ENCODE assay signal across 1 cellular context in the genomic region with DNA sequence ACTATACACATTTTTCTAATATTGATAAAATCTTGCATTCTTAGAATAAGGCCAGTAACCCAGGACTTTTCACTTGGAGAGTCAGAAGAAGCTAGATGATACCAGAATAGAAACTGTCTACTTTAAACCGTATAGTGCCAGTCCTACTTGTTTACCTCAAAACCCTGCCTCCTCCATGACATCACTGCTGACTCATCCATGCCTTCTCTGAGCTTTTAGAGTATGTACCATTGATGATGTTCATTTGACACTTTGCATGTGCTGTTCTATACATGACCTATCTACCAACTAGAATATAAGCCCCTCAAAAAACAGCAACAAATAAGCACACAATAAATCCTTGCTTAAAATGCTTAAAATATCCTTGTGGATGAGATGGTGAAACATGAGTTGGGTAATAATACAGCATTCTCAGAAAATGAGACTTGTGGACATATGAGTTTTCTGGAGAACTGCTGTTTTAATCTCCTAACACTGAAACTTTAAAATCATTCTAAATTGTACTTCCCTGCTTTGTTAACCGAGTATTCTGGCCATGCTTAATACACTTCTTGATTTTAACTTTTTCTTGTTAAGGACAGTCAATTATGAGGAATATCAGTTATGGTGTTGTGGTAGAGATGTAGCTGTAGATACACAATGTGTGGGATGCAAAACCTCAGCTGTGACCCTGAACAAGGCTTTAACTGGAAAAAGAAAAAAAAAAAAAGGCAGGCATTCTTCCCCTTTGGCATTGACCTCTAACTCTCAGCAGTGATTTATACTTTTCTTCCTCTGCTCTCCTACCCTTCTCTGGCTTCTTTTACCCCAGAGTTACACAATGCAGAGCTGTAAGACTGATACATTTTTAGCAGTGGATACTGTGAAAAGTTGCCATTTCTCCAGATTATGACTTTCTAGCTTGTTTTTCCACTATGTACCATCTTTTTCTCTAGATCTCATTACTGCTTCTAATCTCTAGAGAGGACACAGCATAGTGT.
A peak's percentile ranks its signal among the peaks of the same experiment; 100 is the strongest.
TF ChIP-seq lines count a peak whose summit lies in the region.

No MANE protein-coding gene starts in this region.

TF ChIP-seq in GM12878, 131 proteins besides CTCF, POLR2A, EP300 and RAD21 (continued from another document):
- TF ChIP-seq, protein P1, sequence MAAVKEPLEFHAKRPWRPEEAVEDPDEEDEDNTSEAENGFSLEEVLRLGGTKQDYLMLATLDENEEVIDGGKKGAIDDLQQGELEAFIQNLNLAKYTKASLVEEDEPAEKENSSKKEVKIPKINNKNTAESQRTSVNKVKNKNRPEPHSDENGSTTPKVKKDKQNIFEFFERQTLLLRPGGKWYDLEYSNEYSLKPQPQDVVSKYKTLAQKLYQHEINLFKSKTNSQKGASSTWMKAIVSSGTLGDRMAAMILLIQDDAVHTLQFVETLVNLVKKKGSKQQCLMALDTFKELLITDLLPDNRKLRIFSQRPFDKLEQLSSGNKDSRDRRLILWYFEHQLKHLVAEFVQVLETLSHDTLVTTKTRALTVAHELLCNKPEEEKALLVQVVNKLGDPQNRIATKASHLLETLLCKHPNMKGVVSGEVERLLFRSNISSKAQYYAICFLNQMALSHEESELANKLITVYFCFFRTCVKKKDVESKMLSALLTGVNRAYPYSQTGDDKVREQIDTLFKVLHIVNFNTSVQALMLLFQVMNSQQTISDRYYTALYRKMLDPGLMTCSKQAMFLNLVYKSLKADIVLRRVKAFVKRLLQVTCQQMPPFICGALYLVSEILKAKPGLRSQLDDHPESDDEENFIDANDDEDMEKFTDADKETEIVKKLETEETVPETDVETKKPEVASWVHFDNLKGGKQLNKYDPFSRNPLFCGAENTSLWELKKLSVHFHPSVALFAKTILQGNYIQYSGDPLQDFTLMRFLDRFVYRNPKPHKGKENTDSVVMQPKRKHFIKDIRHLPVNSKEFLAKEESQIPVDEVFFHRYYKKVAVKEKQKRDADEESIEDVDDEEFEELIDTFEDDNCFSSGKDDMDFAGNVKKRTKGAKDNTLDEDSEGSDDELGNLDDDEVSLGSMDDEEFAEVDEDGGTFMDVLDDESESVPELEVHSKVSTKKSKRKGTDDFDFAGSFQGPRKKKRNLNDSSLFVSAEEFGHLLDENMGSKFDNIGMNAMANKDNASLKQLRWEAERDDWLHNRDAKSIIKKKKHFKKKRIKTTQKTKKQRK (IDR thresholded peaks at IDR 0.05; ENCODE audit: low read depth, low read length): no peak
- TF ChIP-seq ATF2 (IDR thresholded peaks at IDR 0.05; ENCODE audit: low read length) (0 out of 2 replicates have a peak, but pooled peaks have one; percentile 27), IRF4 (IDR thresholded peaks at IDR 0.05; ENCODE audit: low read depth, low read length) (no peak), FOXK2 (IDR thresholded peaks at IDR 0.05) (no peak), ZZZ3 (IDR thresholded peaks at IDR 0.05; ENCODE audit: control insufficient read depth, insufficient read length, low read depth) (no peak), LARP7 (IDR thresholded peaks at IDR 0.05) (no peak), CHD1 (IDR thresholded peaks at IDR 0.05; ENCODE audit: low read depth, low read length) (no peak), SIX5 (IDR thresholded peaks at IDR 0.05; ENCODE audit: low read depth, low read length, severe bottlenecking) (no peak), NR2C2 (IDR thresholded peaks at IDR 0.05; ENCODE audit: borderline replicate concordance, control insufficient read depth, insufficient read length, low read depth) (no peak), EED (IDR thresholded peaks at IDR 0.05; ENCODE audit: low read depth) (no peak), ZNF274 (IDR thresholded peaks at IDR 0.05; ENCODE audit: insufficient read depth, insufficient read length) (no peak), IKZF1 (conservative IDR thresholded peaks at IDR 0.05) (no peak), MYC (IDR thresholded peaks at IDR 0.05; ENCODE audit: insufficient read depth, insufficient read length, insufficient replicate concordance, low read length, severe bottlenecking) (no peak), ZBTB11 (CRISPR knock-in tag; IDR thresholded peaks at IDR 0.05) (no peak), NFYA (IDR thresholded peaks at IDR 0.05; ENCODE audit: borderline replicate concordance, low read depth, low read length) (no peak), CREB1 (IDR thresholded peaks at IDR 0.05; ENCODE audit: low read depth) (peak; percentile 90), KAT2A (conservative IDR thresholded peaks at IDR 0.05; ENCODE audit: control insufficient read depth, low read depth, low read length) (no peak), GABPA (IDR thresholded peaks at IDR 0.05; ENCODE audit: low read depth) (no peak), JUNB (IDR thresholded peaks at IDR 0.05) (peak; percentile 67), NFXL1 (IDR thresholded peaks at IDR 0.05; ENCODE audit: borderline replicate concordance) (no peak), ZNF622 (IDR thresholded peaks at IDR 0.05) (no peak), RCOR1 (conservative IDR thresholded peaks at IDR 0.05; ENCODE audit: low read depth, low read length) (no peak), CBFB (IDR thresholded peaks at IDR 0.05; ENCODE audit: low read depth) (no peak), ZSCAN29 (IDR thresholded peaks at IDR 0.05) (no peak), SUZ12 (IDR thresholded peaks at IDR 0.05; ENCODE audit: unreplicated experiment) (no peak), IKZF2 (IDR thresholded peaks at IDR 0.05) (no peak), SUPT20H (IDR thresholded peaks at IDR 0.05; ENCODE audit: borderline replicate concordance, control insufficient read depth, low read depth, low read length) (no peak), MEF2B (IDR thresholded peaks at IDR 0.05; ENCODE audit: partially characterized antibody, poor library complexity, severe bottlenecking) (no peak), RFX5 (IDR thresholded peaks at IDR 0.05; ENCODE audit: low read depth, low read length) (no peak), CEBPB (IDR thresholded peaks at IDR 0.05; ENCODE audit: borderline replicate concordance in 1 of 2, low read depth in 2 of 2, low read length in 2 of 2) (no peak), NFIC (IDR thresholded peaks at IDR 0.05; ENCODE audit: low read depth, low read length) (no peak), GATAD2B (conservative IDR thresholded peaks at IDR 0.05; ENCODE audit: low read depth) (no peak), ATF7 (IDR thresholded peaks at IDR 0.05; ENCODE audit: low read depth) (peak; percentile 53; the same call in 1 of the 2 replicates), DPF2 (IDR thresholded peaks at IDR 0.05) (no peak), RUNX3 (IDR thresholded peaks at IDR 0.05; ENCODE audit: low read length) (peak; percentile 34; the same call in 1 of the 2 replicates)
- TF ChIP-seq, protein P2, sequence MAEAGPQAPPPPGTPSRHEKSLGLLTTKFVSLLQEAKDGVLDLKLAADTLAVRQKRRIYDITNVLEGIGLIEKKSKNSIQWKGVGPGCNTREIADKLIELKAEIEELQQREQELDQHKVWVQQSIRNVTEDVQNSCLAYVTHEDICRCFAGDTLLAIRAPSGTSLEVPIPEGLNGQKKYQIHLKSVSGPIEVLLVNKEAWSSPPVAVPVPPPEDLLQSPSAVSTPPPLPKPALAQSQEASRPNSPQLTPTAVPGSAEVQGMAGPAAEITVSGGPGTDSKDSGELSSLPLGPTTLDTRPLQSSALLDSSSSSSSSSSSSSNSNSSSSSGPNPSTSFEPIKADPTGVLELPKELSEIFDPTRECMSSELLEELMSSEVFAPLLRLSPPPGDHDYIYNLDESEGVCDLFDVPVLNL (IDR thresholded peaks at IDR 0.05; ENCODE audit: low read depth, low read length): no peak
- TF ChIP-seq, protein P3, sequence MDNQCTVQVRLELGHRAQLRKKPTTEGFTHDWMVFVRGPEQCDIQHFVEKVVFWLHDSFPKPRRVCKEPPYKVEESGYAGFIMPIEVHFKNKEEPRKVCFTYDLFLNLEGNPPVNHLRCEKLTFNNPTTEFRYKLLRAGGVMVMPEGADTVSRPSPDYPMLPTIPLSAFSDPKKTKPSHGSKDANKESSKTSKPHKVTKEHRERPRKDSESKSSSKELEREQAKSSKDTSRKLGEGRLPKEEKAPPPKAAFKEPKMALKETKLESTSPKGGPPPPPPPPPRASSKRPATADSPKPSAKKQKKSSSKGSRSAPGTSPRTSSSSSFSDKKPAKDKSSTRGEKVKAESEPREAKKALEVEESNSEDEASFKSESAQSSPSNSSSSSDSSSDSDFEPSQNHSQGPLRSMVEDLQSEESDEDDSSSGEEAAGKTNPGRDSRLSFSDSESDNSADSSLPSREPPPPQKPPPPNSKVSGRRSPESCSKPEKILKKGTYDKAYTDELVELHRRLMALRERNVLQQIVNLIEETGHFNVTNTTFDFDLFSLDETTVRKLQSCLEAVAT (IDR thresholded peaks at IDR 0.05): no peak
- TF ChIP-seq, protein P4, sequence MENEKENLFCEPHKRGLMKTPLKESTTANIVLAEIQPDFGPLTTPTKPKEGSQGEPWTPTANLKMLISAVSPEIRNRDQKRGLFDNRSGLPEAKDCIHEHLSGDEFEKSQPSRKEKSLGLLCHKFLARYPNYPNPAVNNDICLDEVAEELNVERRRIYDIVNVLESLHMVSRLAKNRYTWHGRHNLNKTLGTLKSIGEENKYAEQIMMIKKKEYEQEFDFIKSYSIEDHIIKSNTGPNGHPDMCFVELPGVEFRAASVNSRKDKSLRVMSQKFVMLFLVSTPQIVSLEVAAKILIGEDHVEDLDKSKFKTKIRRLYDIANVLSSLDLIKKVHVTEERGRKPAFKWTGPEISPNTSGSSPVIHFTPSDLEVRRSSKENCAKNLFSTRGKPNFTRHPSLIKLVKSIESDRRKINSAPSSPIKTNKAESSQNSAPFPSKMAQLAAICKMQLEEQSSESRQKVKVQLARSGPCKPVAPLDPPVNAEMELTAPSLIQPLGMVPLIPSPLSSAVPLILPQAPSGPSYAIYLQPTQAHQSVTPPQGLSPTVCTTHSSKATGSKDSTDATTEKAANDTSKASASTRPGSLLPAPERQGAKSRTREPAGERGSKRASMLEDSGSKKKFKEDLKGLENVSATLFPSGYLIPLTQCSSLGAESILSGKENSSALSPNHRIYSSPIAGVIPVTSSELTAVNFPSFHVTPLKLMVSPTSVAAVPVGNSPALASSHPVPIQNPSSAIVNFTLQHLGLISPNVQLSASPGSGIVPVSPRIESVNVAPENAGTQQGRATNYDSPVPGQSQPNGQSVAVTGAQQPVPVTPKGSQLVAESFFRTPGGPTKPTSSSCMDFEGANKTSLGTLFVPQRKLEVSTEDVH (IDR thresholded peaks at IDR 0.05; ENCODE audit: low read depth, partially characterized antibody): no peak
